Comparison of ENCODE assay signal across 10 cellular contexts in the genomic region with DNA sequence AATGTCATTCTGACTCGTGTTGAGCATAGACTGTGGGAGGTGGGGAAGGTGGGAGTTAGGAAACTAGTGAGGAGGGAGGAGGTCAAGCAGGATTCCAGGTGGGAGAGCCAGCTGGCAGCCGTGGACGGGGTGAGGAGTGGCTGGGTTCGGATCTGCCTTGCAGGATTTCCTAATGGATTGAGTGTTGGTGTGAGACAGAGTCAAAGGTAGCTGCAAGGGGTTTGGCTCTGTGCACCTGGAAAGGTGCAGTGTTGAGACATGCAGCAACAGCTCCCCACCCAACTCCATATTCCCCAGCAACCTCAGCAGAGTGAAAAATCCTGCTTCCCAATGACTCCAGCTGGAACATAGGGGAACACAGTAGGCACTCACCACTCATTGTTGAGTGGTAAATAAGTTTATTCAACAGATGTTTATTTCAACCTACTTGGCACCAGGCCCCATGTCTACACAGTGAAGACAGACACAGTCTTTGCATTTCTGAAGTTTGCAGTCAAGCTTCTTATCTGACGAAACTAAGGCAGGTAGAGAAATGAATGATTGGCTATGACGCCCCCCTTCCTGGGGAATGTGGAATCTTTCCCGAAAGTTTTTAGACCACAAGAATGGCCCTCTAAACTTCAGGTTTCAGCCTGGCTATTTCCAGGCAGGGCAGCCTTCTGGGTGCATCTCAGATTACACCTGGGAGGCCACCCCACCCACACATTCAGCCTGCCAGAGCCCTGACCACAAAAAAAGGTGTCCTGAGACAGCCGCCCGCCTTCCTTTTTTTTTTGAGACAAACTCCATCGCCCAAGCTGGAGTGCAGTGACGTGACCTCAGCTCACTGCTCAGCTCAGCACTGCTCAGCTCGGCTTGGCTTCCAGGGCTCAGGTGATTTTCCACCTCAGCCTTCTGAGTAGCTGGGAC. TPM values are rescaled to one million over a fixed set of nuclear protein-coding genes. Genes with fewer than 3 reads are reported as not detected.
A peak's percentile ranks its signal among the peaks of the same experiment; 100 is the strongest.
DNase-seq lines count a peak whose midpoint lies in the region; ATAC-seq lines count a peak whose summit lies in the region.
"Had no signal": no experiment of that assay in that cellular context is flagged by ENCODE, and none has a peak within 500 bp of the region (broad histone marks: within the 10 kb centered on the region; RNA-seq: fewer than 3 reads in every experiment).

No MANE protein-coding gene starts in this region.

- no peaks in the 10 kb centered on the region for H3K36me3 ChIP-seq in thymus (ENCODE audit: control insufficient read depth, insufficient read depth)

- H3K4me1 Mint-ChIP-seq in activated CD4-positive, alpha-beta T cell treated with anti-CD3 and anti-CD28 coated beads, Interleukin-2, amount 10 ng/mL, durations not matched to agents 24 days and 14 days, result peaks cover 20% of the 10 kb centered on the region
- H3K4me1 Mint-ChIP-seq in activated CD4-positive, alpha-beta T cell treated with anti-CD3 and anti-CD28 coated beads, Interleukin-2, amount 10 ng/mL, durations not matched to agents 7 days and 5 days, result no peaks in the 10 kb centered on the region

- no peaks in the 10 kb centered on the region for H3K36me3 Mint-ChIP-seq in activated CD4-positive, alpha-beta T cell treated with anti-CD3 and anti-CD28 coated beads, Interleukin-2, amount 10 ng/mL, durations not matched to agents 24 days and 14 days (ENCODE audit: low read depth)
- no peaks in the 10 kb centered on the region for H3K36me3 Mint-ChIP-seq in activated CD4-positive, alpha-beta T cell treated with anti-CD3 and anti-CD28 coated beads, Interleukin-2, amount 10 ng/mL, durations not matched to agents 7 days and 5 days (ENCODE audit: low read depth)
- H3K36me3 Mint-ChIP-seq: activated naive CD8-positive, alpha-beta T cell had no signal

- no peak overlapping the region for H3K4me3 Mint-ChIP-seq in activated CD4-positive, alpha-beta T cell treated with anti-CD3 and anti-CD28 coated beads, Interleukin-2, amount 10 ng/mL, durations not matched to agents 24 days and 14 days
- H3K4me3 Mint-ChIP-seq in activated CD4-positive, alpha-beta T cell treated with anti-CD3 and anti-CD28 coated beads, Interleukin-2, amount 10 ng/mL, durations not matched to agents 7 days and 5 days, result no peak overlapping the region
- H3K4me3 Mint-ChIP-seq: activated naive CD8-positive, alpha-beta T cell had no signal

- no peak overlapping the region for H3K4me3 ChIP-seq in thymus (ENCODE audit: low read length)

- no peak for DNase-seq in activated CD4-positive, alpha-beta T cell treated with anti-CD3 and anti-CD28 coated beads, Interleukin-2, amount 10 ng/mL, durations not matched to agents 24 days and 14 days
- no peak for DNase-seq in activated CD4-positive, alpha-beta T cell treated with anti-CD3 and anti-CD28 coated beads, Interleukin-2, amount 10 ng/mL, durations not matched to agents 7 days and 5 days
- DNase-seq in NCI-H2171 (lab: John Stamatoyannopoulos, UW) (peak; percentile 27), iPS-NIHi11 (ENCODE audit: low spot score) (peak; percentile 69), T-helper 9 cell (no peak), left colon (no peak)

- H3K27me3 Mint-ChIP-seq in activated CD4-positive, alpha-beta T cell treated with anti-CD3 and anti-CD28 coated beads, Interleukin-2, amount 10 ng/mL, durations not matched to agents 24 days and 14 days, result peaks cover 24% of the 10 kb centered on the region
- peaks cover 19% of the 10 kb centered on the region for H3K27me3 Mint-ChIP-seq in activated CD4-positive, alpha-beta T cell treated with anti-CD3 and anti-CD28 coated beads, Interleukin-2, amount 10 ng/mL, durations not matched to agents 7 days and 5 days

- peak overlapping the region; percentile 79 for H3K27ac Mint-ChIP-seq in activated CD4-positive, alpha-beta T cell treated with anti-CD3 and anti-CD28 coated beads, Interleukin-2, amount 10 ng/mL, durations not matched to agents 24 days and 14 days
- no peak overlapping the region for H3K27ac Mint-ChIP-seq in activated CD4-positive, alpha-beta T cell treated with anti-CD3 and anti-CD28 coated beads, Interleukin-2, amount 10 ng/mL, durations not matched to agents 7 days and 5 days
- H3K27ac Mint-ChIP-seq: activated naive CD8-positive, alpha-beta T cell had no signal

- WGBS in thymus, result 81% methylated on average over 12 of the region's 12 CpGs

- ATAC-seq in GM18498 (IDR thresholded peaks at IDR 0.05; ENCODE audit: unreplicated experiment), result no peak
- no peak for ATAC-seq in left colon

- H3K27me3 ChIP-seq in thymus (ENCODE audit: control insufficient read depth, insufficient read depth), result peaks cover 2% of the 10 kb centered on the region

- CTCF ChIA-PET in activated CD4-positive, alpha-beta T cell treated with anti-CD3 and anti-CD28 coated beads, Interleukin-2, amount 10 ng/mL, durations not matched to agents 7 days and 5 days (lab: Charles Lee), result interaction anchor here (0.6 to 1.6 kb wide), 5 partner anchors 11 to 214 kb away, joined by 3 to 8 read pairs (median 4); no protein-coding TSS in a partner anchor

- H3K4me1 ChIP-seq in thymus (ENCODE audit: control insufficient read depth, insufficient read depth, low read length), result no peaks in the 10 kb centered on the region

- no peaks in the 10 kb centered on the region for H3K9me3 ChIP-seq in thymus (ENCODE audit: control insufficient read depth)

- H3K27ac ChIP-seq in thymus (ENCODE audit: low read depth), result peak overlapping the region; percentile 66

- no peaks in the 10 kb centered on the region for H3K9me3 Mint-ChIP-seq in activated CD4-positive, alpha-beta T cell treated with anti-CD3 and anti-CD28 coated beads, Interleukin-2, amount 10 ng/mL, durations not matched to agents 24 days and 14 days
- H3K9me3 Mint-ChIP-seq in activated CD4-positive, alpha-beta T cell treated with anti-CD3 and anti-CD28 coated beads, Interleukin-2, amount 10 ng/mL, durations not matched to agents 7 days and 5 days, result no peaks in the 10 kb centered on the region

- POLR2A ChIA-PET in activated CD4-positive, alpha-beta T cell treated with anti-CD3 and anti-CD28 coated beads, Interleukin-2, amount 10 ng/mL, durations not matched to agents 7 days and 5 days (lab: Charles Lee), result no interaction called here

- intact Hi-C loops in activated CD4-positive, alpha-beta T cell treated with anti-CD3 and anti-CD28 coated beads, Interleukin-2, amount 10 ng/mL, durations not matched to agents 24 days and 14 days (cut with micrococcal nuclease), result no loop called here
- intact Hi-C loops in left colon (cut with DNase I, micrococcal nuclease), result no loop called here

RNA-seq across cellular contexts. Expression of a gene that starts 37.9 kb away (rescaled TPM):
- total RNA-seq in activated CD4-positive, alpha-beta T cell treated with anti-CD3 and anti-CD28 coated beads, Interleukin-2, amount 10 ng/mL, durations not matched to agents 24 days and 14 days, result not detected in 2 replicates
- not detected for total RNA-seq in activated CD4-positive, alpha-beta T cell treated with anti-CD3 and anti-CD28 coated beads, Interleukin-2, amount 10 ng/mL, durations not matched to agents 7 days and 5 days
- 7.5 TPM for polyA plus RNA-seq in thymus
- 100 to 1,000 TPM; 140 to 147 TPM for total RNA-seq in left colon
- total RNA-seq: myocyte had no signal

Comparison
In these comparisons a context has a peak if more than half of its experiments do, and no peak if none do; other contexts are left out.
1. DNase-seq: peak in NCI-H2171 (single experiment) and iPS-NIHi11 (single experiment); none in activated CD4-positive, alpha-beta T cell treated with anti-CD3 and anti-CD28 coated beads, Interleukin-2, amount 10 ng/mL, durations not matched to agents 24 days and 14 days (single experiment), activated CD4-positive, alpha-beta T cell treated with anti-CD3 and anti-CD28 coated beads, Interleukin-2, amount 10 ng/mL, durations not matched to agents 7 days and 5 days (single experiment), T-helper 9 cell (single experiment) and left colon (0 of 2).
2. RNA of a gene that starts 37.9 kb away (total RNA-seq): 140 to 147 TPM in left colon; not detected in activated CD4-positive, alpha-beta T cell treated with anti-CD3 and anti-CD28 coated beads, Interleukin-2, amount 10 ng/mL, durations not matched to agents 7 days and 5 days and not detected in activated CD4-positive, alpha-beta T cell treated with anti-CD3 and anti-CD28 coated beads, Interleukin-2, amount 10 ng/mL, durations not matched to agents 24 days and 14 days; every median in the first group is over 100 times any median in the second.